In genomic region chr1:67632356-67632755, GRCh38 we compare ENCODE assay signal across 15 cellular contexts. TPM values are rescaled to one million over a fixed set of nuclear protein-coding genes. Genes with fewer than 3 reads are reported as not detected.
DNase-seq lines count a peak whose midpoint lies in the region; ATAC-seq and TF ChIP-seq lines count a peak whose summit lies in the region.
"Had no signal": no experiment of that assay in that cellular context is flagged by ENCODE, and none has a peak within 500 bp of the region (broad histone marks: within the 10 kb centered on the region; RNA-seq: fewer than 3 reads in every experiment).

No MANE protein-coding gene starts in this region.

- H3K27me3 Mint-ChIP-seq in GM23338 (ENCODE audit: insufficient read depth, low read depth, poor library complexity), result peaks cover 1% of the 10 kb centered on the region

- ATAC-seq in GM23338, result peak; percentile 56; the same call in 2 of the 3 replicates
- no peak for ATAC-seq in GM21515 (IDR thresholded peaks at IDR 0.05; ENCODE audit: unreplicated experiment)
- no peak for ATAC-seq in HG02642 (IDR thresholded peaks at IDR 0.05; ENCODE audit: poor library complexity, unreplicated experiment)
- ATAC-seq: GM12878 had no signal

- H4K20me1 ChIP-seq in GM23338 (replicated peaks; ENCODE audit: insufficient read depth), result no peaks in the 10 kb centered on the region
- H4K20me1 ChIP-seq: BLaER1 treated with 17β-estradiol and CSF1 and Interleukin-3, amounts not matched to agents 10 nM and 100 nM had no signal

- H3K4me1 ChIP-seq in GM23338 (ENCODE audit: insufficient read depth) (no peaks in the 10 kb centered on the region), liver (ENCODE audit: control insufficient read depth in 4 of 4, insufficient read depth in 4 of 4, low read length in 3 of 4) (peaks cover 7 to 58% (median 50%) of the 10 kb centered on the region in 4 donors), transverse colon (peaks cover 8 to 42% (median 27%) of the 10 kb centered on the region in 4 donors)

- TF ChIP-seq EP300 in transverse colon (IDR thresholded peaks at IDR 0.05; ENCODE audit: low read depth), result no peak

- TF ChIP-seq RAD21 in liver (IDR thresholded peaks at IDR 0.05), result no peak

- TF ChIP-seq CTCF in GM23338 (conservative IDR thresholded peaks at IDR 0.05; ENCODE audit: low read depth in 2 of 2) (no peak), liver (IDR thresholded peaks at IDR 0.05; ENCODE audit: low read depth, low read length, missing input control) (no peak), transverse colon (IDR thresholded peaks at IDR 0.05) (no peak), GM13976 (IDR thresholded peaks at IDR 0.05; ENCODE audit: borderline replicate concordance, control extremely low read depth, extremely low read depth, insufficient read depth, missing control alignments) (no peak)

- no peaks in the 10 kb centered on the region for H3F3A ChIP-seq in GM23338 (replicated peaks; ENCODE audit: low read depth)

- H3K9me3 ChIP-seq in liver (ENCODE audit: control insufficient read depth in 4 of 4, low read length in 3 of 4) (no peaks in the 10 kb centered on the region), transverse colon (no peaks in the 10 kb centered on the region)
- H3K9me3 ChIP-seq: MG63 had no signal

- no peaks in the 10 kb centered on the region for H3K9me2 ChIP-seq in GM23338 (ENCODE audit: insufficient read depth)

- H3K4me2 ChIP-seq in GM23338, result no peak overlapping the region
- H3K4me2 ChIP-seq: KMS-11 had no signal

- DNase-seq in GM23338 (ENCODE audit: low spot score) (no peak), UCSD-AML1 (lab: John Stamatoyannopoulos, UW; ENCODE audit: unreplicated experiment) (peak; percentile 62), transverse colon (no peak), GM13976 (ENCODE audit: low spot score) (no peak)
- DNase-seq: MG63, NCI-H1105 treated with DMSO at 0.1 percent for 48 hours, NCI-H187, NCI-H82, SHP77 treated with DMSO at 0.1 percent for 48 hours had no signal

- H3K9ac ChIP-seq in liver (ENCODE audit: low read depth in 1 of 2, low read length in 2 of 2), result no peak overlapping the region
- H3K9ac ChIP-seq: BLaER1 treated with 17β-estradiol and CSF1 and Interleukin-3, amounts not matched to agents 10 nM and 100 nM; KMS-11 had no signal

- in situ Hi-C loops in transverse colon (cut with MboI; ENCODE audit: low pct_ligation_motif_present in 1 of 4, low pct_unique_long_range_greater_than_20kb in 1 of 4, low sequenced_read_pairs in 3 of 4) (no loop called here), GM13976 (cut with MboI; ENCODE audit: low sequenced_read_pairs, unreplicated experiment) (no loop called here)

- H3K27me3 ChIP-seq in GM23338 (ENCODE audit: insufficient read depth) (no peaks in the 10 kb centered on the region), liver (ENCODE audit: control insufficient read depth in 4 of 4, insufficient read depth in 4 of 4, low read length in 3 of 4) (no peaks in the 10 kb centered on the region), transverse colon (no peaks in the 10 kb centered on the region)
- H3K27me3 ChIP-seq: BLaER1 treated with 17β-estradiol and CSF1 and Interleukin-3, amounts not matched to agents 10 nM and 100 nM; MG63 had no signal

- no peak overlapping the region for H3K4me3 Mint-ChIP-seq in GM23338

- H3K27ac ChIP-seq in GM23338 (ENCODE audit: low read depth) (no peak overlapping the region), liver (ENCODE audit: low read depth in 1 of 2, low read length in 2 of 2) (peak overlapping the region; percentile 22 to 80), transverse colon (peak overlapping the region; percentile 75 to 85 (median 78))
- H3K27ac ChIP-seq: BLaER1 treated with 17β-estradiol and CSF1 and Interleukin-3, amounts not matched to agents 10 nM and 100 nM; KMS-11 had no signal

- H3K4me1 Mint-ChIP-seq in GM23338, result peaks cover 5% of the 10 kb centered on the region

- no peak overlapping the region for H2AFZ ChIP-seq in GM23338

- no peak for TF ChIP-seq POLR2A in transverse colon (IDR thresholded peaks at IDR 0.05)

- intact Hi-C loops in transverse colon (cut with DNase I; ENCODE audit: low total_unique reads), result no loop called here

- 87% methylated on average over 6 of the region's 6 CpGs for WGBS in liver
- WGBS in transverse colon (ENCODE audit: low coverage in 1 of 2), 2 donors, result 87 to 91% methylated on average over 6 of the region's 6 CpGs

- H3K27ac Mint-ChIP-seq in GM23338, result no peak overlapping the region

- no peaks in the 10 kb centered on the region for H3K79me2 ChIP-seq in GM23338 (replicated peaks; ENCODE audit: insufficient read depth)

- no peak overlapping the region for H3K4me3 ChIP-seq in GM23338
- no peak overlapping the region for H3K4me3 ChIP-seq in liver (ENCODE audit: low read depth in 1 of 3, low read length in 3 of 3)
- H3K4me3 ChIP-seq in transverse colon, result no peak overlapping the region
- H3K4me3 ChIP-seq: BLaER1 treated with 17β-estradiol and CSF1 and Interleukin-3, amounts not matched to agents 10 nM and 100 nM; GM12878; MG63 had no signal

- no peaks in the 10 kb centered on the region for H3K36me3 Mint-ChIP-seq in GM23338 (ENCODE audit: low read depth)

- no peaks in the 10 kb centered on the region for H3K9me3 Mint-ChIP-seq in GM23338

- H3K36me3 ChIP-seq in GM23338 (ENCODE audit: insufficient read depth), result no peaks in the 10 kb centered on the region
- H3K36me3 ChIP-seq in liver (ENCODE audit: control insufficient read depth in 4 of 4, insufficient read depth in 3 of 4, low read depth in 1 of 4, low read length in 3 of 4), result no peaks in the 10 kb centered on the region
- no peaks in the 10 kb centered on the region for H3K36me3 ChIP-seq in transverse colon
- H3K36me3 ChIP-seq: BLaER1 treated with 17β-estradiol and CSF1 and Interleukin-3, amounts not matched to agents 10 nM and 100 nM; MG63 had no signal

TF ChIP-seq in GM23338, 12 proteins besides CTCF, POLR2A, EP300 and RAD21 (continues in another document):
- TF ChIP-seq CREB1 (CRISPR knock-in tag; IDR thresholded peaks at IDR 0.05; ENCODE audit: low read depth) (no peak), STAT1 (IDR thresholded peaks at IDR 0.05; ENCODE audit: unreplicated experiment) (no peak), ZNF331 (CRISPR knock-in tag; IDR thresholded peaks at IDR 0.05; ENCODE audit: low read depth) (no peak), JUNB (IDR thresholded peaks at IDR 0.05; ENCODE audit: unreplicated experiment) (no peak), EZH2 (IDR thresholded peaks at IDR 0.05; ENCODE audit: low read depth, unreplicated experiment) (no peak), ETS1 (IDR thresholded peaks at IDR 0.05) (no peak)

TF ChIP-seq in liver, 16 proteins besides CTCF, POLR2A, EP300 and RAD21:
- no peak for TF ChIP-seq GABPA (IDR thresholded peaks at IDR 0.05 in 1 of 2, conservative IDR thresholded peaks at IDR 0.05 in 1 of 2)
- no peak for TF ChIP-seq SP1 (IDR thresholded peaks at IDR 0.05)
- no peak for TF ChIP-seq REST (IDR thresholded peaks at IDR 0.05)

RNA-seq across cellular contexts. Expression of gene GADD45A, which starts 52.6 kb away (rescaled TPM):
- 25.9 and 30.8 TPM in 2 replicates for total RNA-seq in GM23338 (2014; rRNA removed; shearing (Covaris generic))
- polyA plus RNA-seq in GM23338 (2016; fragmentation: Nextera tagmentation; extraction: Ambion mirVana), result 36.2 and 39.5 TPM in 2 replicates
- total RNA-seq in liver, result 10 to 100 TPM; 29.7 to 57.9 TPM
- 10 to 100 TPM; 26.3 to 37.1 TPM for polyA plus RNA-seq in liver
- total RNA-seq in transverse colon, result 10 to 100 TPM in 3 of 4 donors, 1 to 10 TPM in 1; 2.0 to 79.7 (median 69.9) TPM
